In the genomic region with DNA sequence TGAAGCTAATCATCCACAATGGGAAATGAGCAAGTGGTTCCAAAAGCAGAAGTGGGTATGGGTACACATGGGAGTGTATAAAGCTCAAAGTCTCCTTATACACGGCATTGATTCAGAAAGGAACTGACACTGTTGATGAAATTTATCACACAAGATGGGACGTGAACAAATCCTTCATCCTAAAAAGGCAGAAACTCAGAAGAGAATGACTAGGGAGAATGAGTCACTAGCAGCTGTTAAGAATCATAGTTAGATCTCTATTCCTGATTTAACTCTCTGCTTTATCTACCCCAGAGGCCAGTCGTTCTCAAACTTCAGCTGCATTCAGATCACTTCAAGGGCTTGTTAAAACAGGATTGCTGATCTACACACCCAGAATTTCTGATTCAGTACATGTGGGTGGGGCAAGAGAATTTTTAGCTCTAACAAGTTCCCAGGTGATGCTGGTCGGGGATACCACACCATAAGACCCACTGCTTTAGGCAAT, we compare ENCODE assay signal across 8 cellular contexts.
DNase-seq lines count a peak whose midpoint lies in the region; ATAC-seq and TF ChIP-seq lines count a peak whose summit lies in the region.

No MANE protein-coding gene starts in this region.

- no peaks in the 10 kb centered on the region for H4K20me1 ChIP-seq in PC-3 (ENCODE audit: low read length)

- peak overlapping the region; percentile 70 for H3K4me2 ChIP-seq in PC-3 (ENCODE audit: low read length)

- H3K4me3 Mint-ChIP-seq in stimulated activated naive CD8-positive, alpha-beta T cell treated with anti-CD3 and anti-CD28 coated beads, Interleukin-15, amount 100 ng/mL, for 72 hours: no peak overlapping the region
- H3K4me3 Mint-ChIP-seq in endodermal cell: no peak overlapping the region

- peak overlapping the region; percentile 66 for H3K27ac ChIP-seq in PC-3 (ENCODE audit: low read length)
- peak overlapping the region; percentile 99 for H3K27ac ChIP-seq in foreskin keratinocyte
- no peak overlapping the region for H3K27ac ChIP-seq in endodermal cell (ENCODE audit: low read depth, low read length)

- peak; percentile 3 for DNase-seq in GM20000 (ENCODE audit: low spot score)
- peak; percentile 84 for DNase-seq in PC-3
- peak; percentile 100 for DNase-seq in foreskin keratinocyte
- DNase-seq in stimulated activated naive CD8-positive, alpha-beta T cell treated with anti-CD3 and anti-CD28 coated beads, Interleukin-15, amount 100 ng/mL, for 72 hours: no peak
- no peak for DNase-seq in HK-2 (ENCODE audit: unreplicated experiment)
- DNase-seq in endodermal cell: no peak

- intact Hi-C loops in PC-3 (cut with micrococcal nuclease): no loop called here

- no peaks in the 10 kb centered on the region for H3K9me3 ChIP-seq in PC-3 (ENCODE audit: low read length)
- peaks cover 9% of the 10 kb centered on the region for H3K9me3 ChIP-seq in endodermal cell (ENCODE audit: control insufficient read depth, low read length)

- no peaks in the 10 kb centered on the region for H3F3A ChIP-seq in PC-3 (ENCODE audit: low read length, unreplicated experiment)

- TF ChIP-seq CTCF in GM20000 (IDR thresholded peaks at IDR 0.05; ENCODE audit: extremely low read depth, missing control alignments) (no peak), PC-3 (conservative IDR thresholded peaks at IDR 0.05; ENCODE audit: low read depth, low read length) (no peak), foreskin keratinocyte (conservative IDR thresholded peaks at IDR 0.05) (peak; percentile 29), endodermal cell (conservative IDR thresholded peaks at IDR 0.05) (no peak)

- peak overlapping the region; percentile 11; the same call in 1 of the 2 replicates for H2AFZ ChIP-seq in PC-3 (ENCODE audit: low read length)

- no peaks in the 10 kb centered on the region for H3K9me2 ChIP-seq in PC-3 (replicated peaks; ENCODE audit: low read length)

- H3K27ac Mint-ChIP-seq in stimulated activated naive CD8-positive, alpha-beta T cell treated with anti-CD3 and anti-CD28 coated beads, Interleukin-15, amount 100 ng/mL, for 72 hours: no peak overlapping the region
- H3K27ac Mint-ChIP-seq in endodermal cell: no peak overlapping the region

- H3K9ac ChIP-seq in PC-3 (ENCODE audit: low read length) (no peak overlapping the region), endodermal cell (ENCODE audit: extremely low read depth, low read length, poor library complexity, severe bottlenecking) (no peak overlapping the region)

- H3K36me3 Mint-ChIP-seq in endodermal cell (ENCODE audit: low read depth): peaks cover 11% of the 10 kb centered on the region

- H3K4me3 ChIP-seq in PC-3 (ENCODE audit: low read length): peak overlapping the region; percentile 25; the same call in 1 of the 2 replicates
- no peak overlapping the region for H3K4me3 ChIP-seq in endodermal cell (ENCODE audit: low read length)

- 89 to 94% methylated on average over 3 to 4 of the region's 4 CpGs for WGBS in endodermal cell (ENCODE audit: insufficient coverage in 1 of 2, insufficient read length in 1 of 2), 2 experiments

- H3K27me3 ChIP-seq in PC-3 (ENCODE audit: low read length) (no peaks in the 10 kb centered on the region), foreskin keratinocyte (no peaks in the 10 kb centered on the region), endodermal cell (ENCODE audit: control insufficient read depth, insufficient read depth, low read length, poor library complexity, severe bottlenecking) (no peaks in the 10 kb centered on the region)

- no peaks in the 10 kb centered on the region for H3K4me1 Mint-ChIP-seq in stimulated activated naive CD8-positive, alpha-beta T cell treated with anti-CD3 and anti-CD28 coated beads, Interleukin-15, amount 100 ng/mL, for 72 hours
- H3K4me1 Mint-ChIP-seq in endodermal cell: no peaks in the 10 kb centered on the region

- BruUV-seq in PC-3 (replicated peaks; lab: Mats Ljungman, UMichigan): no TSS peak

- H3K27me3 Mint-ChIP-seq in stimulated activated naive CD8-positive, alpha-beta T cell treated with anti-CD3 and anti-CD28 coated beads, Interleukin-15, amount 100 ng/mL, for 72 hours: no peaks in the 10 kb centered on the region
- no peaks in the 10 kb centered on the region for H3K27me3 Mint-ChIP-seq in endodermal cell (ENCODE audit: insufficient read depth)

- POLR2A ChIA-PET in PC-3 (lab: Charles Lee; ENCODE audit: unreplicated experiment): interaction anchor here (0.5 to 1.1 kb wide), 4 partner anchors 22 to 97 kb away, joined by 3 to 15 read pairs (median 4); a partner anchor contains a TSS

- H3K36me3 ChIP-seq in PC-3 (ENCODE audit: low read depth, low read length) (no peaks in the 10 kb centered on the region), endodermal cell (ENCODE audit: control insufficient read depth, insufficient read depth, low read length) (no peaks in the 10 kb centered on the region)

- H3K9me3 Mint-ChIP-seq in stimulated activated naive CD8-positive, alpha-beta T cell treated with anti-CD3 and anti-CD28 coated beads, Interleukin-15, amount 100 ng/mL, for 72 hours: peaks cover 0 to 10% of the 10 kb centered on the region in 2 donors
- H3K9me3 Mint-ChIP-seq in endodermal cell: peaks cover 25% of the 10 kb centered on the region

- H3K79me2 ChIP-seq in PC-3 (ENCODE audit: low read length): no peaks in the 10 kb centered on the region

- ATAC-seq in PC-3 (peak; percentile 87), foreskin keratinocyte (peak; percentile 95), HG02981 (IDR thresholded peaks at IDR 0.05; ENCODE audit: unreplicated experiment) (no peak), HG02763 (IDR thresholded peaks at IDR 0.05; ENCODE audit: unreplicated experiment) (no peak)
- ATAC-seq in stimulated activated naive CD8-positive, alpha-beta T cell treated with anti-CD3 and anti-CD28 coated beads, Interleukin-15, amount 100 ng/mL, for 72 hours: peak; percentile 58

- H3K4me1 ChIP-seq in PC-3 (ENCODE audit: insufficient read depth, low read length) (peaks cover 47% of the 10 kb centered on the region), foreskin keratinocyte (peaks cover 52% of the 10 kb centered on the region), endodermal cell (ENCODE audit: control insufficient read depth, insufficient read depth, low read length) (peaks cover 3% of the 10 kb centered on the region)

- CTCF ChIA-PET in PC-3 (lab: Charles Lee): interaction anchor here (0.6 to 1.4 kb wide), 4 partner anchors 14 to 99 kb away, joined by 3 to 9 read pairs (median 6); no protein-coding TSS in a partner anchor

Comparison
In these comparisons a context has a peak if more than half of its experiments do, and no peak if none do; other contexts are left out.
1. DNase-seq: peak in GM20000 (single experiment), PC-3 (single experiment) and foreskin keratinocyte (2 of 2); none in stimulated activated naive CD8-positive, alpha-beta T cell treated with anti-CD3 and anti-CD28 coated beads, Interleukin-15, amount 100 ng/mL, for 72 hours (0 of 2), HK-2 (single experiment) and endodermal cell (single experiment).
2. ATAC-seq: peak in PC-3 (single experiment), foreskin keratinocyte (single experiment) and stimulated activated naive CD8-positive, alpha-beta T cell treated with anti-CD3 and anti-CD28 coated beads, Interleukin-15, amount 100 ng/mL, for 72 hours (single experiment); none in HG02981 (single experiment) and HG02763 (single experiment).